Comparison of ENCODE assay signal across 16 cellular contexts in the genomic region with DNA sequence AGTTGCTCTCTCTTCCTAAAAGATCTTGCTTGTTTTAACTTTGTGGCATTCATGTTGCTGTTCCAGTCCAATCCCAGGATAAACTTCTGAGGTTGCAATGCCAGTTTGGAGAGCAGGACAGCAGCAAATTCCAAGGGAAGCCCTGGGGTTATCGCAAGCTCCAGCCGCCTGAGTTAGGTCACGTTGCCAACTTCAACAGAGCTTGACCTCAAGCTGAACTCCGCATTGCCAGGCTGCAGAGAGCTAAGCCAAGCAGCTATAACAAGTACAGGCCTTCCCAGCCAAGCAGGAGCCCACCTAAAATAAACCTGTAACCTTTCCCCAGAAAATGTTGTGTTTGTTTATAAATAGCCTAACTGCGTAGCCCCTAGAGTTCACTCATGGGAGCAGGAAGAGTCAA.
DNase-seq lines count a peak whose midpoint lies in the region; TF ChIP-seq lines count a peak whose summit lies in the region.
"Had no signal": no experiment of that assay in that cellular context is flagged by ENCODE, and none has a peak within 500 bp of the region (broad histone marks: within the 10 kb centered on the region; RNA-seq: fewer than 3 reads in every experiment).

No MANE protein-coding gene starts in this region.

- H3K4me3 ChIP-seq in BE2C (ENCODE audit: low read depth, low read length) (no peak overlapping the region), left ventricle myocardium inferior (no peak overlapping the region)
- H3K4me3 ChIP-seq: HAP-1, K562 had no signal

- intact Hi-C loops in left ventricle myocardium inferior (cut with micrococcal nuclease) = no loop called here

- peaks cover 4% of the 10 kb centered on the region for H3K9me3 Mint-ChIP-seq in nephron progenitor cell
- H3K9me3 Mint-ChIP-seq: activated CD4-positive, alpha-beta T cell treated with anti-CD3 and anti-CD28 coated beads, Interleukin-2, amount 10 ng/mL, durations not matched to agents 24 days and 14 days; activated T-cell treated with anti-CD3 and anti-CD28 coated beads, Interleukin-2, amount 50 U/mL, for 72 hours; T-helper 2 cell treated with Interferon-gamma antibody and Interleukin-4, amounts not matched to agents 5 μg/mL and 100 μg/mL, for 36 hours had no signal

- no peaks in the 10 kb centered on the region for H3K9me3 ChIP-seq in BE2C
- no peaks in the 10 kb centered on the region for H3K9me3 ChIP-seq in left ventricle myocardium inferior (replicated peaks)
- H3K9me3 ChIP-seq: HAP-1 had no signal

- H3K36me3 ChIP-seq in BE2C (no peaks in the 10 kb centered on the region), left ventricle myocardium inferior (no peaks in the 10 kb centered on the region)
- H3K36me3 ChIP-seq: HAP-1 had no signal

- H3K27ac ChIP-seq in VCaP = peak overlapping the region; percentile 56
- peak overlapping the region; percentile 52 for H3K27ac ChIP-seq in left ventricle myocardium inferior (replicated peaks)
- H3K27ac ChIP-seq: RWPE1 had no signal

- TF ChIP-seq CTCF in BE2C (IDR thresholded peaks at IDR 0.05; ENCODE audit: low read depth, low read length) (no peak), VCaP (conservative IDR thresholded peaks at IDR 0.05) (no peak), left ventricle myocardium inferior (IDR thresholded peaks at IDR 0.05; ENCODE audit: borderline replicate concordance) (no peak), nephron progenitor cell (IDR thresholded peaks at IDR 0.05) (no peak)

- DNase-seq in BE2C (peak; percentile 17), left ventricle myocardium inferior (peak; percentile 36), nephron progenitor cell (peak; percentile 22), superior temporal gyrus (ENCODE audit: extremely low spot score) (no peak), AG20443 (ENCODE audit: low spot score) (no peak), NCI-H2171 treated with DMSO at 0.1 percent for 48 hours (lab: John Stamatoyannopoulos, UW) (no peak)
- no peak for DNase-seq in activated T-cell treated with anti-CD3 and anti-CD28 coated beads, Interleukin-2, amount 50 U/mL, for 48 hours
- DNase-seq: activated CD4-positive, alpha-beta T cell treated with anti-CD3 and anti-CD28 coated beads, Interleukin-2, amount 10 ng/mL, durations not matched to agents 24 days and 14 days; activated T-cell treated with anti-CD3 and anti-CD28 coated beads, Interleukin-2, amount 50 U/mL, for 72 hours; naive thymus-derived CD8-positive, alpha-beta T cell; NCI-H1436 had no signal

- H3K27me3 ChIP-seq in BE2C (no peaks in the 10 kb centered on the region), left ventricle myocardium inferior (ENCODE audit: low read depth) (no peaks in the 10 kb centered on the region)

- H3K27ac Mint-ChIP-seq in nephron progenitor cell = peak overlapping the region; percentile 19
- H3K27ac Mint-ChIP-seq: activated CD4-positive, alpha-beta T cell treated with anti-CD3 and anti-CD28 coated beads, Interleukin-2, amount 10 ng/mL, durations not matched to agents 24 days and 14 days; activated T-cell treated with anti-CD3 and anti-CD28 coated beads, Interleukin-2, amount 50 U/mL, for 72 hours; naive thymus-derived CD8-positive, alpha-beta T cell; T-helper 2 cell treated with Interferon-gamma antibody and Interleukin-4, amounts not matched to agents 5 μg/mL and 100 μg/mL, for 36 hours had no signal

- H3K4me1 ChIP-seq in BE2C (no peaks in the 10 kb centered on the region), left ventricle myocardium inferior (peaks cover 19% of the 10 kb centered on the region)
- H3K4me1 ChIP-seq: HAP-1 had no signal

- peaks cover 4% of the 10 kb centered on the region for H3K27me3 Mint-ChIP-seq in nephron progenitor cell (ENCODE audit: low read depth, poor library complexity)
- H3K27me3 Mint-ChIP-seq: activated CD4-positive, alpha-beta T cell treated with anti-CD3 and anti-CD28 coated beads, Interleukin-2, amount 10 ng/mL, durations not matched to agents 24 days and 14 days had no signal

- H3K4me3 Mint-ChIP-seq in nephron progenitor cell = no peak overlapping the region
- H3K4me3 Mint-ChIP-seq: activated CD4-positive, alpha-beta T cell treated with anti-CD3 and anti-CD28 coated beads, Interleukin-2, amount 10 ng/mL, durations not matched to agents 24 days and 14 days; activated T-cell treated with anti-CD3 and anti-CD28 coated beads, Interleukin-2, amount 50 U/mL, for 72 hours; naive thymus-derived CD8-positive, alpha-beta T cell; T-helper 2 cell treated with Interferon-gamma antibody and Interleukin-4, amounts not matched to agents 5 μg/mL and 100 μg/mL, for 36 hours had no signal

- H3K36me3 Mint-ChIP-seq in nephron progenitor cell (ENCODE audit: low read depth) = no peaks in the 10 kb centered on the region
- H3K36me3 Mint-ChIP-seq: naive thymus-derived CD8-positive, alpha-beta T cell had no signal

- H3K4me1 Mint-ChIP-seq in nephron progenitor cell = peaks cover 14% of the 10 kb centered on the region
- H3K4me1 Mint-ChIP-seq: activated CD4-positive, alpha-beta T cell treated with anti-CD3 and anti-CD28 coated beads, Interleukin-2, amount 10 ng/mL, durations not matched to agents 24 days and 14 days; naive thymus-derived CD8-positive, alpha-beta T cell had no signal

Comparison
In these comparisons a context has a peak if more than half of its experiments do, and no peak if none do; other contexts are left out.
1. DNase-seq: peak in BE2C (single experiment), left ventricle myocardium inferior (single experiment) and nephron progenitor cell (single experiment); none in superior temporal gyrus (single experiment), activated T-cell treated with anti-CD3 and anti-CD28 coated beads, Interleukin-2, amount 50 U/mL, for 48 hours (0 of 2), AG20443 (single experiment) and NCI-H2171 treated with DMSO at 0.1 percent for 48 hours (single experiment).